Comparison of ENCODE assay signal across 8 cellular contexts in genomic region chr7:121872831-121873764, GRCh38. TPM values are rescaled to one million over a fixed set of nuclear protein-coding genes. Genes with fewer than 3 reads are reported as not detected.
DNase-seq lines count a peak whose midpoint lies in the region; ATAC-seq, FAIRE-seq and TF ChIP-seq lines count a peak whose summit lies in the region.

Gene PTPRZ1, plus strand, starts transcription at chr7:121873161. Its CDS starts 339 bp downstream, at chr7:121873500.

- no peak within 1 kb of the TSS for H3K27ac Mint-ChIP-seq in activated T-cell treated with anti-CD3 and anti-CD28 coated beads, Interleukin-2, amount 50 U/mL, for 72 hours
- no peak within 1 kb of the TSS for H3K27ac Mint-ChIP-seq in CD8-positive, alpha-beta T cell

- H3K4me3 ChIP-seq in Panc1 (ENCODE audit: low read depth in 2 of 2, low read length in 2 of 2) (peak within 1 kb of the TSS; percentile 36 to 65), mucosa of rectum (ENCODE audit: low read length in 2 of 2) (peak within 1 kb of the TSS; percentile 52 to 56)
- no peak within 1 kb of the TSS for H3K4me3 ChIP-seq in CD8-positive, alpha-beta T cell (ENCODE audit: low read depth, low read length)
- no peak within 1 kb of the TSS for H3K4me3 ChIP-seq in effector memory CD4-positive, alpha-beta T cell (ENCODE audit: insufficient read depth, low read depth, low read length, poor library complexity, severe bottlenecking)

- peak within 1 kb of the TSS in 1 of 2 donors; percentile 27 for H3K9ac ChIP-seq in mucosa of rectum (ENCODE audit: low read depth in 1 of 2, low read length in 2 of 2)

- H3K36me3 Mint-ChIP-seq in activated T-cell treated with anti-CD3 and anti-CD28 coated beads, Interleukin-2, amount 50 U/mL, for 72 hours (ENCODE audit: insufficient read depth in 2 of 2), result peaks cover 2 to 4% of the 10 kb centered on the region in 2 donors
- H3K36me3 Mint-ChIP-seq in CD8-positive, alpha-beta T cell, result no peaks in the 10 kb centered on the region

- H3K9me3 ChIP-seq in Panc1 (ENCODE audit: control insufficient read depth, insufficient read depth, low read depth, low read length) (no peaks in the 10 kb centered on the region), mucosa of rectum (ENCODE audit: control insufficient read depth in 2 of 2, low read length in 2 of 2) (no peaks in the 10 kb centered on the region)
- H3K9me3 ChIP-seq in CD8-positive, alpha-beta T cell (ENCODE audit: low read length), result no peaks in the 10 kb centered on the region
- no peaks in the 10 kb centered on the region for H3K9me3 ChIP-seq in effector memory CD4-positive, alpha-beta T cell (ENCODE audit: control insufficient read depth, low read length)

- H3K9me3 Mint-ChIP-seq in activated T-cell treated with anti-CD3 and anti-CD28 coated beads, Interleukin-2, amount 50 U/mL, for 72 hours, result no peaks in the 10 kb centered on the region
- no peaks in the 10 kb centered on the region for H3K9me3 Mint-ChIP-seq in CD8-positive, alpha-beta T cell

- H3K27me3 ChIP-seq in Panc1 (ENCODE audit: control insufficient read depth, insufficient read depth, low read length), result peaks cover 43% of the 10 kb centered on the region
- peaks cover 12 to 19% of the 10 kb centered on the region in 2 donors for H3K27me3 ChIP-seq in mucosa of rectum (ENCODE audit: control insufficient read depth in 2 of 2, insufficient read depth in 2 of 2, low read length in 2 of 2)
- H3K27me3 ChIP-seq in CD8-positive, alpha-beta T cell (ENCODE audit: insufficient read depth, low read length), result no peaks in the 10 kb centered on the region
- peaks cover 3% of the 10 kb centered on the region for H3K27me3 ChIP-seq in effector memory CD4-positive, alpha-beta T cell (replicated peaks; ENCODE audit: control insufficient read depth, insufficient read depth, low read length, poor library complexity, severe bottlenecking)

- CTCF ChIA-PET in Panc1 (lab: Charles Lee), result no interaction called here
- CTCF ChIA-PET in CD8-positive, alpha-beta T cell (lab: Charles Lee), result no interaction called here

- peaks cover 50% of the 10 kb centered on the region for H3K27me3 Mint-ChIP-seq in activated T-cell treated with anti-CD3 and anti-CD28 coated beads, Interleukin-2, amount 50 U/mL, for 72 hours (ENCODE audit: low read depth)
- H3K27me3 Mint-ChIP-seq in CD8-positive, alpha-beta T cell (ENCODE audit: low read depth), result peaks cover 22% of the 10 kb centered on the region

- H3K36me3 ChIP-seq in Panc1 (ENCODE audit: control insufficient read depth, insufficient read depth, low read length) (no peaks in the 10 kb centered on the region; the same call in 1 of the 2 replicates), mucosa of rectum (ENCODE audit: control insufficient read depth in 2 of 2, insufficient read depth in 2 of 2, low read length in 2 of 2) (no peaks in the 10 kb centered on the region)
- H3K36me3 ChIP-seq in CD8-positive, alpha-beta T cell (ENCODE audit: insufficient read depth, low read length), result no peaks in the 10 kb centered on the region
- no peaks in the 10 kb centered on the region for H3K36me3 ChIP-seq in effector memory CD4-positive, alpha-beta T cell (ENCODE audit: control insufficient read depth, insufficient read depth, low read length)

- FAIRE-seq in urothelium cell line (lab: Jason Lieb, UNC), result no peak

- TF ChIP-seq CTCF in Panc1 (IDR thresholded peaks at IDR 0.05), result no peak
- no peak for TF ChIP-seq CTCF in CD8-positive, alpha-beta T cell (IDR thresholded peaks at IDR 0.05)

- H3K4me3 Mint-ChIP-seq in activated T-cell treated with anti-CD3 and anti-CD28 coated beads, Interleukin-2, amount 50 U/mL, for 72 hours, result peak within 1 kb of the TSS; percentile 64 to 66
- no peak within 1 kb of the TSS for H3K4me3 Mint-ChIP-seq in CD8-positive, alpha-beta T cell

- no peaks in the 10 kb centered on the region for H3K4me1 ChIP-seq in Panc1 (ENCODE audit: control insufficient read depth, insufficient read depth, low read length)
- peaks cover 2 to 5% of the 10 kb centered on the region in 2 donors for H3K4me1 ChIP-seq in mucosa of rectum (ENCODE audit: control insufficient read depth in 2 of 2, insufficient read depth in 2 of 2, low read length in 2 of 2)
- no peaks in the 10 kb centered on the region for H3K4me1 ChIP-seq in CD8-positive, alpha-beta T cell (ENCODE audit: insufficient read depth, low read length)
- no peaks in the 10 kb centered on the region for H3K4me1 ChIP-seq in effector memory CD4-positive, alpha-beta T cell (ENCODE audit: control insufficient read depth, insufficient read depth, low read length, poor library complexity, severe bottlenecking)

- no peak for ATAC-seq in activated T-cell treated with anti-CD3 and anti-CD28 coated beads, Interleukin-2, amount 50 U/mL, for 72 hours (replicated peaks in 1 of 2)
- ATAC-seq in Panc1 (peak; percentile 94), esophagus mucosa (peak; percentile 78)
- no peak for ATAC-seq in CD8-positive, alpha-beta T cell

- intact Hi-C loops in Panc1 (cut with micrococcal nuclease; ENCODE audit: unreplicated experiment), result no loop called here
- intact Hi-C loops in CD8-positive, alpha-beta T cell (cut with DNase I, micrococcal nuclease), result loop anchor here in 1 of 2 experiments (10.0 kb wide), 1 partner anchor 62 kb away; no protein-coding TSS in a partner anchor

- POLR2A ChIA-PET in Panc1 (lab: Charles Lee), result no interaction called here
- POLR2A ChIA-PET in CD8-positive, alpha-beta T cell (lab: Charles Lee), result no interaction called here

- no peak within 1 kb of the TSS for H3K27ac ChIP-seq in Panc1 (ENCODE audit: low read length)
- no peak within 1 kb of the TSS for H3K27ac ChIP-seq in mucosa of rectum (ENCODE audit: low read depth in 2 of 2, low read length in 2 of 2)
- H3K27ac ChIP-seq in CD8-positive, alpha-beta T cell (ENCODE audit: low read depth, low read length), result no peak within 1 kb of the TSS
- no peak within 1 kb of the TSS for H3K27ac ChIP-seq in effector memory CD4-positive, alpha-beta T cell (ENCODE audit: insufficient read depth, low read length, poor library complexity, severe bottlenecking)

- in situ Hi-C loops in Panc1 (cut with HindIII; ENCODE audit: low pct_unique_long_range_greater_than_20kb, low sequenced_read_pairs), result no loop called here

- DNase-seq in activated T-cell treated with anti-CD3 and anti-CD28 coated beads, Interleukin-2, amount 50 U/mL, for 72 hours, result no peak
- DNase-seq in activated T-cell treated with anti-CD3 and anti-CD28 coated beads for 4 hours (no peak), Panc1 (ENCODE audit: low read depth, low spot score) (no peak), urothelium cell line (ENCODE audit: low spot score) (peak; percentile 54)
- no peak for DNase-seq in CD8-positive, alpha-beta T cell
- no peak for DNase-seq in effector memory CD4-positive, alpha-beta T cell

- peaks cover 11% of the 10 kb centered on the region for H3K4me1 Mint-ChIP-seq in activated T-cell treated with anti-CD3 and anti-CD28 coated beads, Interleukin-2, amount 50 U/mL, for 72 hours (ENCODE audit: low read depth)
- peaks cover 5% of the 10 kb centered on the region for H3K4me1 Mint-ChIP-seq in CD8-positive, alpha-beta T cell (ENCODE audit: low read depth)

- no TSS peak for BruUV-seq in Panc1 (replicated peaks; lab: Mats Ljungman, UMichigan)

RNA-seq across cellular contexts. Expression of gene PTPRZ1, which starts in this region (rescaled TPM):
- total RNA-seq in activated T-cell treated with anti-CD3 and anti-CD28 coated beads, Interleukin-2, amount 50 U/mL, for 72 hours, result not detected
- 0.05 TPM for total RNA-seq in Panc1 (2021; ENCODE audit: unreplicated experiment)
- polyA plus RNA-seq in Panc1 (2012; ENCODE audit: insufficient read length), result not detected
- total RNA-seq in esophagus mucosa, result 56.2 TPM
- not detected for total RNA-seq in CD8-positive, alpha-beta T cell

Comparison
In these comparisons a context has a peak if more than half of its experiments do, and no peak if none do; other contexts are left out.
1. RNA of gene PTPRZ1 (total RNA-seq): 56.2 TPM in esophagus mucosa (single experiment); 0.05 TPM in Panc1 (single experiment), not detected in activated T-cell treated with anti-CD3 and anti-CD28 coated beads, Interleukin-2, amount 50 U/mL, for 72 hours and not detected in CD8-positive, alpha-beta T cell; every median in the first group is over 10 times any median in the second.
2. Peak in ATAC-seq and H3K4me3 ChIP-seq in Panc1; RNA of the gene not detected or under 1 TPM.
3. H3K4me3 ChIP-seq: peak in mucosa of rectum (2 of 2); none in CD8-positive, alpha-beta T cell (single experiment) and effector memory CD4-positive, alpha-beta T cell (single experiment).